22 cellular contexts compared by ENCODE assay signal in genomic region chr2:179137191-179137590, GRCh38.
A peak's percentile ranks its signal among the peaks of the same experiment; 100 is the strongest.
DNase-seq lines count a peak whose midpoint lies in the region; ATAC-seq, FAIRE-seq and TF ChIP-seq lines count a peak whose summit lies in the region.
"Had no signal": no experiment of that assay in that cellular context is flagged by ENCODE, and none has a peak within 500 bp of the region (broad histone marks: within the 10 kb centered on the region; RNA-seq: fewer than 3 reads in every experiment).

No MANE protein-coding gene starts in this region.

- no peak for TF ChIP-seq POLR2A in breast epithelium (IDR thresholded peaks at IDR 0.05)

- peaks cover 8% of the 10 kb centered on the region for H3K36me3 Mint-ChIP-seq in MCF 10A (ENCODE audit: insufficient read depth, unreplicated experiment)
- H3K36me3 Mint-ChIP-seq in stimulated activated naive B cell treated with anti-CD40 and anti-IgM and Interleukin-4, amounts not matched to agents 10 μg/mL and 1 μg/mL and 100 μg/mL, for 72 hours: peaks cover 0 to 2% of the 10 kb centered on the region in 2 donors
- H3K36me3 Mint-ChIP-seq: CD4-positive, CD25-positive, alpha-beta regulatory T cell had no signal

- POLR2A ChIA-PET in MCF 10A (lab: Yijun Ruan, JAX): no interaction called here

- H3K4me1 Mint-ChIP-seq in MCF 10A (ENCODE audit: insufficient read depth, unreplicated experiment): no peaks in the 10 kb centered on the region
- peaks cover 0 to 3% of the 10 kb centered on the region in 2 donors for H3K4me1 Mint-ChIP-seq in stimulated activated naive B cell treated with anti-CD40 and anti-IgM and Interleukin-4, amounts not matched to agents 10 μg/mL and 1 μg/mL and 100 μg/mL, for 72 hours

- H3K9me3 ChIP-seq in breast epithelium (no peaks in the 10 kb centered on the region), pancreas (no peaks in the 10 kb centered on the region)
- H3K9me3 ChIP-seq: A549, BE2C had no signal

- H3K27ac ChIP-seq in breast epithelium: no peak overlapping the region
- no peak overlapping the region for H3K27ac ChIP-seq in pancreas
- H3K27ac ChIP-seq in substantia nigra (ENCODE audit: low read depth, low read length, poor library complexity, severe bottlenecking): no peak overlapping the region
- H3K27ac ChIP-seq: A549, PC-9, SK-N-MC had no signal

- CTCF ChIA-PET in MCF 10A (lab: Yijun Ruan, JAX): no interaction called here

- peak; percentile 41 to 70 for ATAC-seq in stimulated activated naive B cell treated with anti-CD40 and anti-IgM and Interleukin-4, amounts not matched to agents 10 μg/mL and 1 μg/mL and 100 μg/mL, for 72 hours (replicated peaks)
- ATAC-seq in pancreas: no peak
- ATAC-seq: A549 had no signal

- no peaks in the 10 kb centered on the region for H3K9me3 Mint-ChIP-seq in MCF 10A (ENCODE audit: unreplicated experiment)
- H3K9me3 Mint-ChIP-seq in stimulated activated naive B cell treated with anti-CD40 and anti-IgM and Interleukin-4, amounts not matched to agents 10 μg/mL and 1 μg/mL and 100 μg/mL, for 72 hours: no peaks in the 10 kb centered on the region
- H3K9me3 Mint-ChIP-seq: CD4-positive, CD25-positive, alpha-beta regulatory T cell had no signal

- DNase-seq in MCF 10A (ENCODE audit: unreplicated experiment) (peak; percentile 2), breast epithelium (ENCODE audit: low spot score in 2 of 2) (no peak), NCI-H526 (lab: John Stamatoyannopoulos, UW) (peak; percentile 80 to 81), bronchial epithelial cell (ENCODE audit: low read depth) (peak; percentile 84), pancreas (no peak), substantia nigra (lab: John Stamatoyannopoulos, UW) (no peak)
- DNase-seq in stimulated activated naive B cell treated with anti-CD40 and anti-IgM and Interleukin-4, amounts not matched to agents 10 μg/mL and 1 μg/mL and 100 μg/mL, for 72 hours: no peak
- DNase-seq: BE2C; CD4-positive, CD25-positive, alpha-beta regulatory T cell; DMS79; Karpas-422; NCI-H1048; NCI-H146; NCI-H2029; NCI-H2171; NCI-H345; NCI-H524; PC-9; RPMI8226; SHP77 treated with DMSO at 0.1 percent for 48 hours had no signal

- H3K4me3 ChIP-seq in breast epithelium: no peak overlapping the region
- no peak overlapping the region for H3K4me3 ChIP-seq in bronchial epithelial cell (ENCODE audit: low read depth, low read length)
- H3K4me3 ChIP-seq in pancreas: no peak overlapping the region
- H3K4me3 ChIP-seq: A549, PC-9, SK-N-MC had no signal

- intact Hi-C loops in MCF 10A (cut with micrococcal nuclease): no loop called here
- intact Hi-C loops in breast epithelium (cut with DNase I; ENCODE audit: low total_unique reads): no loop called here
- intact Hi-C loops in pancreas (cut with DNase I): no loop called here

- no peak overlapping the region for H3K27ac Mint-ChIP-seq in MCF 10A (ENCODE audit: low read depth, unreplicated experiment)
- no peak overlapping the region for H3K27ac Mint-ChIP-seq in stimulated activated naive B cell treated with anti-CD40 and anti-IgM and Interleukin-4, amounts not matched to agents 10 μg/mL and 1 μg/mL and 100 μg/mL, for 72 hours
- H3K27ac Mint-ChIP-seq: CD4-positive, CD25-positive, alpha-beta regulatory T cell had no signal

- H3K36me3 ChIP-seq in breast epithelium: no peaks in the 10 kb centered on the region
- peaks cover 3% of the 10 kb centered on the region for H3K36me3 ChIP-seq in bronchial epithelial cell (ENCODE audit: control insufficient read depth, insufficient read depth, low read length)
- H3K36me3 ChIP-seq in pancreas: peaks cover 0 to 8% (median 0%) of the 10 kb centered on the region in 3 donors
- H3K36me3 ChIP-seq: BE2C had no signal

- H3K27me3 Mint-ChIP-seq in MCF 10A (ENCODE audit: insufficient read depth, unreplicated experiment): no peaks in the 10 kb centered on the region
- no peaks in the 10 kb centered on the region for H3K27me3 Mint-ChIP-seq in stimulated activated naive B cell treated with anti-CD40 and anti-IgM and Interleukin-4, amounts not matched to agents 10 μg/mL and 1 μg/mL and 100 μg/mL, for 72 hours
- H3K27me3 Mint-ChIP-seq: CD4-positive, CD25-positive, alpha-beta regulatory T cell had no signal

- H3K27me3 ChIP-seq in breast epithelium (no peaks in the 10 kb centered on the region), bronchial epithelial cell (ENCODE audit: control insufficient read depth, insufficient read depth, low read length) (no peaks in the 10 kb centered on the region), pancreas (no peaks in the 10 kb centered on the region)
- H3K27me3 ChIP-seq: BE2C had no signal

- TF ChIP-seq CTCF in MCF 10A (IDR thresholded peaks at IDR 0.05; ENCODE audit: unreplicated experiment) (no peak), breast epithelium (IDR thresholded peaks at IDR 0.05) (no peak), bronchial epithelial cell (IDR thresholded peaks at IDR 0.05; ENCODE audit: insufficient read depth, low read length, severe bottlenecking) (no peak), pancreas (IDR thresholded peaks at IDR 0.05) (no peak)

- no peak overlapping the region for H3K4me3 Mint-ChIP-seq in MCF 10A (ENCODE audit: unreplicated experiment)
- H3K4me3 Mint-ChIP-seq in stimulated activated naive B cell treated with anti-CD40 and anti-IgM and Interleukin-4, amounts not matched to agents 10 μg/mL and 1 μg/mL and 100 μg/mL, for 72 hours: no peak overlapping the region
- H3K4me3 Mint-ChIP-seq: CD4-positive, CD25-positive, alpha-beta regulatory T cell had no signal

- FAIRE-seq in bronchial epithelial cell (lab: Jason Lieb, UNC) (no peak), pancreas (lab: Jason Lieb, UNC) (no peak)
- FAIRE-seq: A549 had no signal

- no peaks in the 10 kb centered on the region for H3K4me1 ChIP-seq in breast epithelium
- H3K4me1 ChIP-seq in pancreas: no peaks in the 10 kb centered on the region
- H3K4me1 ChIP-seq: A549, BE2C had no signal

- no TSS peak for BruUV-seq in MCF 10A (replicated peaks; lab: Mats Ljungman, UMichigan)

Comparison
In these comparisons a context has a peak if more than half of its experiments do, and no peak if none do; other contexts are left out.
1. DNase-seq: peak in MCF 10A (single experiment), NCI-H526 (2 of 2) and bronchial epithelial cell (single experiment); none in breast epithelium (0 of 2), stimulated activated naive B cell treated with anti-CD40 and anti-IgM and Interleukin-4, amounts not matched to agents 10 μg/mL and 1 μg/mL and 100 μg/mL, for 72 hours (single experiment), pancreas (0 of 6) and substantia nigra (0 of 49).
2. ATAC-seq: peak in stimulated activated naive B cell treated with anti-CD40 and anti-IgM and Interleukin-4, amounts not matched to agents 10 μg/mL and 1 μg/mL and 100 μg/mL, for 72 hours (2 of 2); none in pancreas (0 of 4).